Comparison of ENCODE assay signal across 1 cellular context in genomic region chr10:111598433-111599059, GRCh38.
TF ChIP-seq lines count a peak whose summit lies in the region.

No MANE protein-coding gene starts in this region.

TF ChIP-seq in WTC11, 78 proteins besides CTCF, POLR2A, EP300 and RAD21 (continued from another document):
- TF ChIP-seq ZNF532 (CRISPR knock-in tag; IDR thresholded peaks at IDR 0.05; ENCODE audit: borderline replicate concordance) (no peak), FOXJ3 (CRISPR knock-in tag; IDR thresholded peaks at IDR 0.05; ENCODE audit: borderline replicate concordance) (no peak), KAT7 (CRISPR knock-in tag; IDR thresholded peaks at IDR 0.05; ENCODE audit: borderline replicate concordance) (no peak), CBFB (CRISPR knock-in tag; IDR thresholded peaks at IDR 0.05; ENCODE audit: low read depth) (no peak), MXD4 (CRISPR knock-in tag; IDR thresholded peaks at IDR 0.05; ENCODE audit: borderline replicate concordance) (no peak), SMAD4 (CRISPR knock-in tag; IDR thresholded peaks at IDR 0.05) (no peak), NFYB (CRISPR knock-in tag; conservative IDR thresholded peaks at IDR 0.05; ENCODE audit: low read depth) (no peak)
TF ChIP-seq in WTC11: peak in this region for 0.
